ENCODE assay signal across 35 cellular contexts in genomic region chr5:43213951-43214350, GRCh38.
"Had no signal": no experiment of that assay in that cellular context is flagged by ENCODE, and none has a peak within 500 bp of the region (broad histone marks: within the 10 kb centered on the region; RNA-seq: fewer than 3 reads in every experiment).

No MANE protein-coding gene starts in this region.

- H3K36me3 ChIP-seq: adrenal gland, brain microvascular endothelial cell, breast epithelium had no signal

- H3K36me3 Mint-ChIP-seq: activated naive CD4-positive, alpha-beta T cell treated with anti-CD3 and anti-CD28 coated beads, Interleukin-2, amount 50 U/mL, for 72 hours; activated naive CD8-positive, alpha-beta T cell treated with anti-CD3 and anti-CD28 coated beads for 36 hours had no signal

- H3K9me3 Mint-ChIP-seq: activated B cell treated with CpG ODN at 0.5 μM for 24 hours; activated CD4-positive, alpha-beta memory T cell treated with anti-CD3 and anti-CD28 coated beads for 36 hours; activated CD4-positive, alpha-beta T cell treated with anti-CD3 and anti-CD28 coated beads, Interleukin-2, amount 10 ng/mL, durations not matched to agents 24 days and 14 days; activated naive CD4-positive, alpha-beta T cell treated with anti-CD3 and anti-CD28 coated beads, Interleukin-2, amount 50 U/mL, for 72 hours; activated naive CD8-positive, alpha-beta T cell treated with anti-CD3 and anti-CD28 coated beads for 36 hours; activated T-cell treated with anti-CD3 and anti-CD28 coated beads, Interleukin-2, amount 50 U/mL, for 72 hours; activated T-helper 17 cell treated with anti-CD3 and anti-CD28 coated beads, Interleukin-2, amount 50 U/mL, for 72 hours; T-helper 1 cell treated with Interleukin-12 subunit alpha and Interleukin-12 subunit beta and Interleukin-4 antibody, amounts not matched to agents 30 μg/mL and 1 μg/mL, for 36 hours had no signal

- H3K9me3 ChIP-seq: adrenal gland, body of pancreas, breast epithelium had no signal

- H3K4me1 ChIP-seq: adrenal gland, body of pancreas, breast epithelium had no signal

- H3K4me3 ChIP-seq: adrenal gland, body of pancreas, breast epithelium had no signal

- H3K27ac Mint-ChIP-seq: activated B cell treated with CpG ODN at 0.5 μM for 24 hours; activated CD4-positive, alpha-beta memory T cell treated with anti-CD3 and anti-CD28 coated beads for 36 hours; activated CD4-positive, alpha-beta T cell treated with anti-CD3 and anti-CD28 coated beads, Interleukin-2, amount 10 ng/mL, durations not matched to agents 24 days and 14 days; activated CD8-positive, alpha-beta T cell treated with anti-CD3 and anti-CD28 coated beads for 36 hours; activated naive CD4-positive, alpha-beta T cell treated with anti-CD3 and anti-CD28 coated beads for 36 hours; activated naive CD4-positive, alpha-beta T cell treated with anti-CD3 and anti-CD28 coated beads, Interleukin-2, amount 50 U/mL, for 72 hours; activated naive CD8-positive, alpha-beta T cell treated with anti-CD3 and anti-CD28 coated beads for 36 hours; activated T-cell treated with anti-CD3 and anti-CD28 coated beads, Interleukin-2, amount 50 U/mL, for 72 hours; activated T-helper 1 cell treated with anti-CD3 and anti-CD28 coated beads, Interleukin-12 subunit alpha, Interleukin-12 subunit beta, Interleukin-2, Interleukin-4 antibody, amounts not matched to agents 30 ng/mL and 10 ng/mL and 1 ng/mL, durations not matched to agents 14 hours and 24 hours and 36 hours; activated T-helper 17 cell treated with anti-CD3 and anti-CD28 coated beads, Interleukin-2, amount 50 U/mL, for 72 hours; T-helper 1 cell treated with Interleukin-12 subunit alpha and Interleukin-12 subunit beta and Interleukin-4 antibody, amounts not matched to agents 30 μg/mL and 1 μg/mL, for 36 hours; T-helper 2 cell treated with Interferon-gamma antibody and Interleukin-4, amounts not matched to agents 5 μg/mL and 100 μg/mL, for 36 hours had no signal

- H3K4me3 Mint-ChIP-seq: activated B cell treated with CpG ODN at 0.5 μM for 24 hours; activated CD4-positive, alpha-beta memory T cell treated with anti-CD3 and anti-CD28 coated beads for 36 hours; activated CD4-positive, alpha-beta T cell treated with anti-CD3 and anti-CD28 coated beads, Interleukin-2, amount 10 ng/mL, durations not matched to agents 24 days and 14 days; activated CD8-positive, alpha-beta T cell treated with anti-CD3 and anti-CD28 coated beads for 36 hours; activated naive CD4-positive, alpha-beta T cell treated with anti-CD3 and anti-CD28 coated beads for 36 hours; activated naive CD8-positive, alpha-beta T cell treated with anti-CD3 and anti-CD28 coated beads for 36 hours; activated T-cell treated with anti-CD3 and anti-CD28 coated beads, Interleukin-2, amount 50 U/mL, for 4 hours; activated T-cell treated with anti-CD3 and anti-CD28 coated beads, Interleukin-2, amount 50 U/mL, for 72 hours; activated T-helper 1 cell treated with anti-CD3 and anti-CD28 coated beads, Interleukin-12 subunit alpha, Interleukin-12 subunit beta, Interleukin-2, Interleukin-4 antibody, amounts not matched to agents 30 ng/mL and 10 ng/mL and 1 ng/mL, durations not matched to agents 14 hours and 24 hours and 36 hours; activated T-helper 17 cell treated with anti-CD3 and anti-CD28 coated beads, Interleukin-2, amount 50 U/mL, for 72 hours; T-helper 1 cell treated with Interleukin-12 subunit alpha and Interleukin-12 subunit beta and Interleukin-4 antibody, amounts not matched to agents 30 μg/mL and 1 μg/mL, for 36 hours; T-helper 2 cell treated with Interferon-gamma antibody and Interleukin-4, amounts not matched to agents 5 μg/mL and 100 μg/mL, for 36 hours had no signal

- ATAC-seq: activated CD8-positive, alpha-beta T cell treated with anti-CD3 and anti-CD28 coated beads for 36 hours; activated naive CD4-positive, alpha-beta T cell treated with anti-CD3 and anti-CD28 coated beads, Interleukin-2, amount 50 U/mL, for 72 hours; activated T-cell treated with anti-CD3 and anti-CD28 coated beads, Interleukin-2, amount 50 U/mL, for 4 hours; activated T-cell treated with anti-CD3 and anti-CD28 coated beads, Interleukin-2, amount 50 U/mL, for 72 hours; activated T-helper 17 cell treated with anti-CD3 and anti-CD28 coated beads, Interleukin-2, amount 50 U/mL, for 72 hours; body of pancreas had no signal

- DNase-seq: activated B cell treated with CpG ODN at 0.5 μM for 24 hours; activated CD4-positive, alpha-beta memory T cell treated with anti-CD3 and anti-CD28 coated beads for 36 hours; activated CD4-positive, alpha-beta T cell treated with anti-CD3 and anti-CD28 coated beads for 4 hours; activated CD4-positive, alpha-beta T cell treated with anti-CD3 and anti-CD28 coated beads, Interleukin-2, amount 10 ng/mL, durations not matched to agents 24 days and 14 days; activated CD4-positive, alpha-beta T cell treated with anti-CD3 and anti-CD28 coated beads, Interleukin-2, amount 50 U/mL, for 1 hour; activated CD4-positive, alpha-beta T cell treated with anti-CD3 and anti-CD28 coated beads, Interleukin-2, amount 50 U/mL, for 4 hours; activated CD4-positive, CD25-positive, alpha-beta regulatory T cell treated with anti-CD3 and anti-CD28 coated beads, Interleukin-2, amount 50 U/mL, for 72 hours; activated CD8-positive, alpha-beta memory T cell treated with anti-CD3 and anti-CD28 coated beads, Interleukin-2, amount 50 U/mL, for 4 hours; activated CD8-positive, alpha-beta T cell treated with anti-CD3 and anti-CD28 coated beads for 36 hours; activated effector memory CD4-positive, alpha-beta T cell treated with anti-CD3 and anti-CD28 coated beads, Interleukin-2, amount 50 U/mL, for 16 hours; activated gamma-delta T cell treated with Interleukin-2 at 50 U/mL for 16 hours; activated naive CD4-positive, alpha-beta T cell; activated naive CD4-positive, alpha-beta T cell treated with anti-CD3 and anti-CD28 coated beads for 36 hours; activated naive CD4-positive, alpha-beta T cell treated with anti-CD3 and anti-CD28 coated beads, Interleukin-2, amount 50 U/mL, for 16 hours; activated naive CD8-positive, alpha-beta T cell treated with anti-CD3 and anti-CD28 coated beads for 36 hours; activated T-cell treated with anti-CD3 and anti-CD28 coated beads for 4 hours; activated T-cell treated with anti-CD3 and anti-CD28 coated beads, Interleukin-2, amount 50 U/mL, for 1 hour; activated T-cell treated with anti-CD3 and anti-CD28 coated beads, Interleukin-2, amount 50 U/mL, for 4 hours; activated T-cell treated with anti-CD3 and anti-CD28 coated beads, Interleukin-2, amount 50 U/mL, for 72 hours; adrenal gland; amniotic stem cell; aorta; body of pancreas; brain microvascular endothelial cell; central memory CD4-positive, alpha-beta T cell; T-helper 1 cell; T-helper 2 cell; T-helper 9 cell had no signal

- H3K27me3 ChIP-seq: adrenal gland, body of pancreas, brain microvascular endothelial cell, breast epithelium had no signal

- H3K4me1 Mint-ChIP-seq: activated B cell treated with CpG ODN at 0.5 μM for 24 hours; activated CD4-positive, alpha-beta T cell treated with anti-CD3 and anti-CD28 coated beads, Interleukin-2, amount 10 ng/mL, durations not matched to agents 24 days and 14 days; activated naive CD8-positive, alpha-beta T cell treated with anti-CD3 and anti-CD28 coated beads for 36 hours; activated T-helper 17 cell treated with anti-CD3 and anti-CD28 coated beads, Interleukin-2, amount 50 U/mL, for 72 hours had no signal

- H3K27ac ChIP-seq: adrenal gland, body of pancreas, brain microvascular endothelial cell, breast epithelium, VCaP had no signal
